6 cellular contexts compared by ENCODE assay signal in the genomic region with DNA sequence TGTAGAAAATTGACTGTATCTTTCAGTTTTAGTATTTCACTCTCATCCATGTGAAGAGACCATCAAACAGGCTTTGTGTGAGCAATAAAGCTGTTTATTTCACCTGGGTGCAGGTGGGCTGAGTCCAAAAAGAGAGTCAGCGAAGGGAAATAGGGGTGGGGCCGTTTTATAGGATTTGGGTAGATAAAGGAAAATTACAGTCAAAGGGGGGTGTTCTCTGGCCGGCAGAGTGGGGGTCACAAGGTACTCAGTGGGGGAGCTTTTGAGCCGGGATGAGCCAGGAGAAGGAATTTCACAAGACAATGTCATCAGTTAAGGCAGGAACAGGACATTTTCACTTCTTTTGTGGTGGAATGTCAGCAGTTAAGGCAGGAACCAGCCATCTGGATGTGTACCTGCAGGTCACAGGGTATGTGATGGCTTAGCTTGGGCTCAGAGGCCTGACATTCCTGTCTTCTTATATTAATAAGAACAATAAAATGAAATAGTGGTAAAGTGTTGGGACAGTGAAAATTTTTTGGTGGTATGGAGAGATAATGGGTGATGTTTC.
DNase-seq lines count a peak whose midpoint lies in the region; ATAC-seq and TF ChIP-seq lines count a peak whose summit lies in the region.
"Not testable (repeated sequence)": the region's sequence is repeated elsewhere in the genome, so short reads cannot be mapped to it uniquely, and the experiment has no call there.

No MANE protein-coding gene starts in this region.

- H4K20me1 ChIP-seq in H9 (ENCODE audit: control insufficient read depth, insufficient read depth, insufficient read length), result not testable (repeated sequence)

- not testable (repeated sequence) for H4K5ac ChIP-seq in H9 (ENCODE audit: insufficient read length, low read depth, low read length)

- not testable (repeated sequence) for H2BK15ac ChIP-seq in H9 (ENCODE audit: low read depth, low read length)

- H2AFZ ChIP-seq in H9 (ENCODE audit: low read length), result not testable (repeated sequence)

- CTCF ChIA-PET in WTC11 (lab: Charles Lee), result not testable (repeated sequence)

- not testable (repeated sequence) for H4K8ac ChIP-seq in H9 (replicated peaks; ENCODE audit: insufficient read length, low read depth, low read length)

- H3K23ac ChIP-seq in H9 (ENCODE audit: insufficient read length, low read depth, low read length), result not testable (repeated sequence)

- not testable (repeated sequence) for H3K36me3 ChIP-seq in HUES6 (ENCODE audit: control insufficient read depth, insufficient read depth, low read length); endodermal cell (ENCODE audit: control insufficient read depth, insufficient read depth, low read length); iPS-15b (ENCODE audit: control insufficient read depth, insufficient read depth, low read length)

- H3K18ac ChIP-seq in H9 (ENCODE audit: insufficient read length, low read depth, low read length), result not testable (repeated sequence)

- H3K27me3 Mint-ChIP-seq in H9 (ENCODE audit: low read depth); WTC11 (ENCODE audit: low read depth); endodermal cell (ENCODE audit: insufficient read depth); neural crest cell (ENCODE audit: low read depth): not testable (repeated sequence)

- H3K9me3 Mint-ChIP-seq in H9 (peaks cover 14 to 20% of the 10 kb centered on the region in 2 experiments), endodermal cell (peaks cover 24% of the 10 kb centered on the region), neural crest cell (peaks cover 18% of the 10 kb centered on the region)
- not testable (repeated sequence) for H3K9me3 Mint-ChIP-seq in WTC11

- H3K4me3 ChIP-seq in HUES6 (ENCODE audit: low read depth, low read length) (peak overlapping the region; percentile 16; the same call in 1 of the 2 replicates), iPS-15b (ENCODE audit: low read depth, low read length) (peak overlapping the region; percentile 22)
- H3K4me3 ChIP-seq in endodermal cell (ENCODE audit: low read length), result not testable (repeated sequence)

- WGBS in H9 (ENCODE audit: extremely low coverage, insufficient read length, low lambda C conversion rate), result no CpG with 5 or more reads among the region's 4 CpGs
- WGBS in endodermal cell (ENCODE audit: insufficient coverage in 1 of 2, insufficient read length in 1 of 2), 2 experiments, result 34% methylated on average over 4 of the region's 4 CpGs; no CpG with 5 or more reads in 1 of the 2 experiments

- not testable (repeated sequence) for TF ChIP-seq CTCF in H9 (conservative IDR thresholded peaks at IDR 0.05); WTC11 (IDR thresholded peaks at IDR 0.05); endodermal cell (conservative IDR thresholded peaks at IDR 0.05); neural crest cell (conservative IDR thresholded peaks at IDR 0.05)

- H2BK120ac ChIP-seq in H9 (ENCODE audit: low read depth, low read length, poor library complexity, severe bottlenecking), result not testable (repeated sequence)

- H3K4me1 Mint-ChIP-seq in H9 (peaks cover 42 to 61% of the 10 kb centered on the region in 2 experiments), WTC11 (peaks cover 68% of the 10 kb centered on the region), endodermal cell (peaks cover 45% of the 10 kb centered on the region), neural crest cell (peaks cover 26% of the 10 kb centered on the region)

- H3K9me3 ChIP-seq in H9 (ENCODE audit: control insufficient read depth, low read depth, low read length); HUES6 (ENCODE audit: control insufficient read depth, insufficient read depth, low read depth, low read length); endodermal cell (ENCODE audit: control insufficient read depth, low read length); iPS-15b (ENCODE audit: control insufficient read depth, insufficient read depth, low read length): not testable (repeated sequence)

- not testable (repeated sequence) for H3K23me2 ChIP-seq in H9 (ENCODE audit: insufficient read length, low read depth, low read length, poor library complexity, severe bottlenecking)

- POLR2A ChIA-PET in WTC11 (lab: Charles Lee), result not testable (repeated sequence)

- H3T11ph ChIP-seq in H9 (ENCODE audit: low read length), result not testable (repeated sequence)

- H3K4me1 ChIP-seq in H9 (ENCODE audit: insufficient read depth, low read length); endodermal cell (ENCODE audit: control insufficient read depth, insufficient read depth, low read length): not testable (repeated sequence)
- H3K4me1 ChIP-seq in HUES6 (ENCODE audit: control insufficient read depth, insufficient read depth, low read length), result peaks cover 26% of the 10 kb centered on the region
- H3K4me1 ChIP-seq in iPS-15b (ENCODE audit: control insufficient read depth, insufficient read depth, low read length), result peaks cover 16% of the 10 kb centered on the region

- H3K27me3 ChIP-seq in H9 (ENCODE audit: insufficient read depth, low read length); HUES6 (ENCODE audit: control insufficient read depth, insufficient read depth, low read length); endodermal cell (ENCODE audit: control insufficient read depth, insufficient read depth, low read length, poor library complexity, severe bottlenecking); iPS-15b (ENCODE audit: control insufficient read depth, insufficient read depth, low read length): not testable (repeated sequence)

- H3K27ac Mint-ChIP-seq in H9 (peak overlapping the region; percentile 86 to 97 (median 96)), WTC11 (peak overlapping the region; percentile 95), endodermal cell (peak overlapping the region; percentile 88), neural crest cell (ENCODE audit: unreplicated experiment) (peak overlapping the region; percentile 35)

- not testable (repeated sequence) for H3K79me1 ChIP-seq in H9 (ENCODE audit: insufficient read depth, low read depth, low read length, poor library complexity, severe bottlenecking)

- not testable (repeated sequence) for ATAC-seq in WTC11

- H4K91ac ChIP-seq in H9 (ENCODE audit: insufficient read length, low read depth, low read length), result not testable (repeated sequence)

- H3K4me3 Mint-ChIP-seq in H9 (peak overlapping the region in 1 of 2 experiments; percentile 93; a peak in 2 of 5 replicates), WTC11 (peak overlapping the region; percentile 85), endodermal cell (peak overlapping the region; percentile 76)
- not testable (repeated sequence) for H3K4me3 Mint-ChIP-seq in neural crest cell

- H3K9ac ChIP-seq in H9 (ENCODE audit: extremely low read depth, insufficient read length, low read length); HUES6 (ENCODE audit: low read length); endodermal cell (ENCODE audit: extremely low read depth, low read length, poor library complexity, severe bottlenecking); iPS-15b (ENCODE audit: low read depth, low read length): not testable (repeated sequence)

- not testable (repeated sequence) for H3K4ac ChIP-seq in H9 (ENCODE audit: low read depth, low read length)

- not testable (repeated sequence) for H3K27ac ChIP-seq in H9 (ENCODE audit: insufficient read length, low read depth, low read length); endodermal cell (ENCODE audit: low read depth, low read length)
- peak overlapping the region; percentile 73 for H3K27ac ChIP-seq in HUES6 (ENCODE audit: low read depth, low read length)

- H2BK20ac ChIP-seq in H9 (ENCODE audit: low read depth, low read length, poor library complexity, severe bottlenecking), result not testable (repeated sequence)

- H2BK5ac ChIP-seq in H9 (ENCODE audit: insufficient read length, low read length), result not testable (repeated sequence)

- not testable (repeated sequence) for H2BK12ac ChIP-seq in H9 (ENCODE audit: insufficient read length, low read depth, low read length)

- H3K4me2 ChIP-seq in H9 (ENCODE audit: insufficient read depth, insufficient read length, low read length), result not testable (repeated sequence)

- not testable (repeated sequence) for H3K79me2 ChIP-seq in H9 (ENCODE audit: insufficient read depth, low read length)

- not testable (repeated sequence) for H2AK5ac ChIP-seq in H9 (ENCODE audit: insufficient read length, low read length)

- H3K36me3 Mint-ChIP-seq in H9 (ENCODE audit: insufficient read depth in 1 of 3, low read depth in 3 of 3), result peaks cover 23 to 76% (median 26%) of the 10 kb centered on the region in 3 experiments
- peaks cover 70% of the 10 kb centered on the region for H3K36me3 Mint-ChIP-seq in WTC11
- peaks cover 32% of the 10 kb centered on the region for H3K36me3 Mint-ChIP-seq in endodermal cell (ENCODE audit: low read depth)
- H3K36me3 Mint-ChIP-seq in neural crest cell (ENCODE audit: low read depth), result peaks cover 18% of the 10 kb centered on the region

- H3K14ac ChIP-seq in H9 (ENCODE audit: insufficient read depth, low read length), result not testable (repeated sequence)

- DNase-seq in H9; WTC11 (ENCODE audit: low spot score); neural crest cell (ENCODE audit: low read depth, low spot score): not testable (repeated sequence)
- DNase-seq in endodermal cell, result peak; percentile 64

- not testable (repeated sequence) for H3K56ac ChIP-seq in H9 (ENCODE audit: insufficient read length, low read depth, low read length)

TF ChIP-seq in WTC11, 78 proteins besides CTCF, POLR2A, EP300 and RAD21:
- TF ChIP-seq TEAD1 (CRISPR knock-in tag; IDR thresholded peaks at IDR 0.05), result peak; percentile 89
- peak; percentile 24; the same call in 1 of the 2 replicates for TF ChIP-seq TEAD4 (CRISPR knock-in tag; IDR thresholded peaks at IDR 0.05)

Comparison
In these comparisons a context has a peak if more than half of its experiments do, and no peak if none do; other contexts are left out.
1. H3K27ac Mint-ChIP-seq: peak in every context shown above with its lines; median percentile 96 in H9; 95 in WTC11; 88 in endodermal cell; 35 in neural crest cell.